ENCODE assay signal across 1 cellular context in the genomic region with DNA sequence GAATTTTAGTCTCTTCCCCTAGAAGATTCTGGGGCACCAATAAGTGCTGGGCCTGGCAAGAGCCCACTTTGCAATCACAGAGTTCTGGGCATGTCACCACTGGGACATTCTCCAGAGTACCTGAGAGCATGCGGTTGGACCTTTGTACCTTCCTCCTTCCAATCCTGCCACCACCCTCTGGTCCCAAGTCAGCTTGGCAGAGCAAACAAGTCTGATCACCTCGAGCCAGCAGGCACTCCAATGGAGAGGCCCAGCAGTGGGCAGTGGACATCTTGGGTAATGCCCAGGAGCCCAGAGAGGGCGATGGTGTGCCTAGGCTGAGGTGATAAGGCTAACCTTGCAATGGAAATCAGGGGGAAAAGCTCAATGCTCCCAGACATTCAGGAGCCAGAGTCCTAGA.
TF ChIP-seq lines count a peak whose summit lies in the region.

No MANE protein-coding gene starts in this region.

TF ChIP-seq in HCT116, 20 proteins besides CTCF, POLR2A, EP300 and RAD21 (continued from another document):
- TF ChIP-seq EZH2phosphoT487 (IDR thresholded peaks at IDR 0.05; ENCODE audit: borderline replicate concordance) (no peak), SIN3A (IDR thresholded peaks at IDR 0.05; ENCODE audit: low read depth) (no peak), MAX (IDR thresholded peaks at IDR 0.05) (no peak)
TF ChIP-seq in HCT116: peak in this region for 0.
